In the genomic region with DNA sequence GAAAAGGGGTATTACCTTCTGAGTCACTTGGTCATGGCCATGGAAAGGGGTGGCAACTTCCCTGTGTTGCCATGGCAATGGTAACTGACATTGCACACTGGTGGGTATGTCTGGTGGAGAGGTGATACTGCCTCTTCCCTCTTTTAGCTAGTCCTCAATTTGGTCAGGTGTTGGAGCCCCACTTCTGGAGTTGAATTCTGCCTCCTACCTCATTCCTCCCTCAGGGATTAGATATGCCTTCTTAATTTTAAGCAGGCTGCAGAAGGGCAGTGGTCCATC, we compare ENCODE assay signal across 17 cellular contexts. TPM values are rescaled to one million over a fixed set of nuclear protein-coding genes. Genes with fewer than 3 reads are reported as not detected.
DNase-seq lines count a peak whose midpoint lies in the region; ATAC-seq and TF ChIP-seq lines count a peak whose summit lies in the region.
"Had no signal": no experiment of that assay in that cellular context is flagged by ENCODE, and none has a peak within 500 bp of the region (broad histone marks: within the 10 kb centered on the region; RNA-seq: fewer than 3 reads in every experiment).

No MANE protein-coding gene starts in this region.

- peaks cover 0 to 6% (median 1%) of the 10 kb centered on the region in 8 donors for H3K9me3 ChIP-seq in spleen
- H3K9me3 ChIP-seq: colonic mucosa, vagina had no signal

- CTCF ChIA-PET in activated naive CD4-positive, alpha-beta T cell treated with anti-CD3 and anti-CD28 coated beads for 36 hours (lab: Charles Lee) = interaction anchor here (1.6 kb wide), 1 partner anchor 12 kb away, joined by 6 read pairs; no protein-coding TSS in a partner anchor
- CTCF ChIA-PET in activated naive CD4-positive, alpha-beta T cell treated with anti-CD3 and anti-CD28 coated beads, Interleukin-2, amount 10 ng/mL, durations not matched to agents 7 days and 5 days (lab: Charles Lee) = no interaction called here

- peaks cover 24% of the 10 kb centered on the region for H3K4me1 Mint-ChIP-seq in activated naive CD4-positive, alpha-beta T cell treated with anti-CD3 and anti-CD28 coated beads for 36 hours (ENCODE audit: low read depth)
- H3K4me1 Mint-ChIP-seq in activated naive CD4-positive, alpha-beta T cell treated with anti-CD3 and anti-CD28 coated beads, Interleukin-2, amount 10 ng/mL, durations not matched to agents 7 days and 5 days = peaks cover 38% of the 10 kb centered on the region
- H3K4me1 Mint-ChIP-seq in neural crest cell = peaks cover 24% of the 10 kb centered on the region

- DNase-seq in activated naive CD4-positive, alpha-beta T cell treated with anti-CD3 and anti-CD28 coated beads for 36 hours = peak; percentile 42
- no peak for DNase-seq in activated naive CD4-positive, alpha-beta T cell treated with anti-CD3 and anti-CD28 coated beads, Interleukin-2, amount 10 ng/mL, durations not matched to agents 7 days and 5 days
- DNase-seq in OCI-M1 (lab: John Stamatoyannopoulos, UW) (peak; percentile 47), neural crest cell (ENCODE audit: low read depth, low spot score) (no peak), spleen (no peak)
- DNase-seq: activated naive CD4-positive, alpha-beta T cell treated with anti-CD3 and anti-CD28 coated beads, Interleukin-2, amount 50 U/mL, for 16 hours; colonic mucosa; DND-41; heart right ventricle; islet precursor cell; naive thymus-derived CD8-positive, alpha-beta T cell; NCI-H1694; stimulated activated CD4-positive, alpha-beta T cell treated with anti-CD3 and anti-CD28 coated beads, Interleukin-4, amount 100 ng/mL, for 1 hour had no signal

- H3K4me1 ChIP-seq in spleen = peaks cover 7 to 46% (median 29%) of the 10 kb centered on the region in 6 donors

- no peak for TF ChIP-seq POLR2A in spleen (IDR thresholded peaks at IDR 0.05)

- peaks cover 0 to 10% (median 0%) of the 10 kb centered on the region in 7 donors for H3K27me3 ChIP-seq in spleen (replicated peaks in 1 of 7)
- H3K27me3 ChIP-seq: colonic mucosa, heart right ventricle, vagina had no signal

- H3K27ac ChIP-seq in spleen = peak overlapping the region in 4 of 8 donors; percentile 77 to 82 (median 80)
- H3K27ac ChIP-seq: colonic mucosa, parathyroid adenoma, vagina had no signal

- peaks cover 4% of the 10 kb centered on the region for H3K36me3 Mint-ChIP-seq in activated naive CD4-positive, alpha-beta T cell treated with anti-CD3 and anti-CD28 coated beads for 36 hours (ENCODE audit: low read depth)
- H3K36me3 Mint-ChIP-seq in activated naive CD4-positive, alpha-beta T cell treated with anti-CD3 and anti-CD28 coated beads, Interleukin-2, amount 10 ng/mL, durations not matched to agents 7 days and 5 days = peaks cover 21% of the 10 kb centered on the region
- H3K36me3 Mint-ChIP-seq in neural crest cell (ENCODE audit: low read depth) = peaks cover 4% of the 10 kb centered on the region

- intact Hi-C loops in activated naive CD4-positive, alpha-beta T cell treated with anti-CD3 and anti-CD28 coated beads for 36 hours (cut with micrococcal nuclease) = no loop called here
- intact Hi-C loops in spleen (cut with DNase I; ENCODE audit: low total_unique reads) = no loop called here

- no peak for TF ChIP-seq CTCF in neural crest cell (conservative IDR thresholded peaks at IDR 0.05)
- no peak for TF ChIP-seq CTCF in spleen (IDR thresholded peaks at IDR 0.05 in 8 of 11, conservative IDR thresholded peaks at IDR 0.05 in 3 of 11)

- peaks cover 0 to 5% (median 0%) of the 10 kb centered on the region in 6 donors for H3K36me3 ChIP-seq in spleen
- H3K36me3 ChIP-seq: colonic mucosa had no signal

- H3K4me3 Mint-ChIP-seq in activated naive CD4-positive, alpha-beta T cell treated with anti-CD3 and anti-CD28 coated beads for 36 hours = no peak overlapping the region
- H3K4me3 Mint-ChIP-seq in activated naive CD4-positive, alpha-beta T cell treated with anti-CD3 and anti-CD28 coated beads, Interleukin-2, amount 10 ng/mL, durations not matched to agents 7 days and 5 days = no peak overlapping the region
- peak overlapping the region; percentile 58 for H3K4me3 Mint-ChIP-seq in neural crest cell
- H3K4me3 Mint-ChIP-seq: naive thymus-derived CD8-positive, alpha-beta T cell had no signal

- H3K27me3 Mint-ChIP-seq in activated naive CD4-positive, alpha-beta T cell treated with anti-CD3 and anti-CD28 coated beads for 36 hours (ENCODE audit: low read depth) = peaks cover 3% of the 10 kb centered on the region
- H3K27me3 Mint-ChIP-seq in activated naive CD4-positive, alpha-beta T cell treated with anti-CD3 and anti-CD28 coated beads, Interleukin-2, amount 10 ng/mL, durations not matched to agents 7 days and 5 days = peaks cover 18% of the 10 kb centered on the region
- peaks cover 5% of the 10 kb centered on the region for H3K27me3 Mint-ChIP-seq in neural crest cell (ENCODE audit: low read depth)

- no peak overlapping the region for H3K27ac Mint-ChIP-seq in activated naive CD4-positive, alpha-beta T cell treated with anti-CD3 and anti-CD28 coated beads for 36 hours
- H3K27ac Mint-ChIP-seq in activated naive CD4-positive, alpha-beta T cell treated with anti-CD3 and anti-CD28 coated beads, Interleukin-2, amount 10 ng/mL, durations not matched to agents 7 days and 5 days = no peak overlapping the region
- H3K27ac Mint-ChIP-seq in neural crest cell (ENCODE audit: unreplicated experiment) = no peak overlapping the region

- no peak for ATAC-seq in GM19395 (IDR thresholded peaks at IDR 0.05; ENCODE audit: unreplicated experiment)
- ATAC-seq: heart right ventricle; naive thymus-derived CD8-positive, alpha-beta T cell had no signal

- peaks cover 4% of the 10 kb centered on the region for H3K9me3 Mint-ChIP-seq in activated naive CD4-positive, alpha-beta T cell treated with anti-CD3 and anti-CD28 coated beads for 36 hours
- H3K9me3 Mint-ChIP-seq in activated naive CD4-positive, alpha-beta T cell treated with anti-CD3 and anti-CD28 coated beads, Interleukin-2, amount 10 ng/mL, durations not matched to agents 7 days and 5 days = peaks cover 7% of the 10 kb centered on the region
- no peaks in the 10 kb centered on the region for H3K9me3 Mint-ChIP-seq in neural crest cell

- peak overlapping the region in 1 of 8 donors; percentile 18 for H3K4me3 ChIP-seq in spleen
- H3K4me3 ChIP-seq: colonic mucosa, heart right ventricle, vagina had no signal

RNA-seq across cellular contexts. Expression of gene ZKSCAN4, which starts 2.2 kb away (rescaled TPM):
- total RNA-seq in activated naive CD4-positive, alpha-beta T cell treated with anti-CD3 and anti-CD28 coated beads for 36 hours = 1 to 10 TPM; 3.5 TPM
- total RNA-seq in neural crest cell (7.9 and 8.1 TPM in 2 replicates), spleen (10 to 100 TPM in 6 of 7 donors, 1 to 10 TPM in 1; 8.5 to 13.7 (median 12.5) TPM)
- 1 to 10 TPM; 5.2 to 8.0 (median 6.8) TPM for polyA plus RNA-seq in spleen

RNA-seq across cellular contexts. Expression of gene NKAPL, which starts 4.8 kb away (rescaled TPM):
- total RNA-seq in activated naive CD4-positive, alpha-beta T cell treated with anti-CD3 and anti-CD28 coated beads for 36 hours = under 1 TPM in 1 of 2 experiments, not detected in 1; 0.12 TPM
- total RNA-seq in neural crest cell (not detected in 2 replicates), spleen (1 to 10 TPM in 4 of 7 donors, under 1 TPM in 3; 0.64 to 3.1 (median 1.4) TPM)
- polyA plus RNA-seq in spleen = 1 to 10 TPM; 1.2 to 1.7 (median 1.4) TPM
- total RNA-seq: HT1080, vagina had no signal

RNA-seq across cellular contexts. Expression of gene ZSCAN26, which starts 12.7 kb away (rescaled TPM):
- 1 to 10 TPM; 2.7 to 3.8 TPM for total RNA-seq in activated naive CD4-positive, alpha-beta T cell treated with anti-CD3 and anti-CD28 coated beads for 36 hours
- total RNA-seq in neural crest cell (15.0 and 19.8 TPM in 2 replicates), spleen (10 to 100 TPM; 14.4 to 46.3 (median 26.6) TPM)
- polyA plus RNA-seq in spleen = 10 to 100 TPM in 2 of 3 donors, 1 to 10 TPM in 1; 9.5 to 12.8 (median 12.4) TPM

RNA-seq across cellular contexts. Expression of gene PGBD1, which starts 27.1 kb away (rescaled TPM):
- total RNA-seq in activated naive CD4-positive, alpha-beta T cell treated with anti-CD3 and anti-CD28 coated beads for 36 hours = under 1 TPM; 0.64 to 0.69 TPM
- total RNA-seq in neural crest cell (13.6 and 14.4 TPM in 2 replicates), spleen (1 to 10 TPM; 2.7 to 7.8 (median 4.5) TPM)
- polyA plus RNA-seq in spleen = 1 to 10 TPM; 1.6 to 3.1 (median 2.4) TPM

RNA-seq across cellular contexts. Expression of gene ZSCAN9, which starts 29.2 kb away (rescaled TPM):
- total RNA-seq in activated naive CD4-positive, alpha-beta T cell treated with anti-CD3 and anti-CD28 coated beads for 36 hours = under 1 TPM; 0.74 to 0.88 TPM
- 30.3 and 31.4 TPM in 2 replicates for total RNA-seq in neural crest cell
- total RNA-seq in spleen = 10 to 100 TPM; 11.2 to 25.7 (median 15.4) TPM
- polyA plus RNA-seq in spleen = 10 to 100 TPM in 2 of 3 donors, 1 to 10 TPM in 1; 6.9 to 13.8 (median 10.2) TPM

Comparison
In these comparisons a context has a peak if more than half of its experiments do, and no peak if none do; other contexts are left out.
1. DNase-seq: peak in activated naive CD4-positive, alpha-beta T cell treated with anti-CD3 and anti-CD28 coated beads for 36 hours (single experiment) and OCI-M1 (single experiment); none in activated naive CD4-positive, alpha-beta T cell treated with anti-CD3 and anti-CD28 coated beads, Interleukin-2, amount 10 ng/mL, durations not matched to agents 7 days and 5 days (single experiment), neural crest cell (single experiment) and spleen (single experiment).